8 cellular contexts compared by ENCODE assay signal in the genomic region with DNA sequence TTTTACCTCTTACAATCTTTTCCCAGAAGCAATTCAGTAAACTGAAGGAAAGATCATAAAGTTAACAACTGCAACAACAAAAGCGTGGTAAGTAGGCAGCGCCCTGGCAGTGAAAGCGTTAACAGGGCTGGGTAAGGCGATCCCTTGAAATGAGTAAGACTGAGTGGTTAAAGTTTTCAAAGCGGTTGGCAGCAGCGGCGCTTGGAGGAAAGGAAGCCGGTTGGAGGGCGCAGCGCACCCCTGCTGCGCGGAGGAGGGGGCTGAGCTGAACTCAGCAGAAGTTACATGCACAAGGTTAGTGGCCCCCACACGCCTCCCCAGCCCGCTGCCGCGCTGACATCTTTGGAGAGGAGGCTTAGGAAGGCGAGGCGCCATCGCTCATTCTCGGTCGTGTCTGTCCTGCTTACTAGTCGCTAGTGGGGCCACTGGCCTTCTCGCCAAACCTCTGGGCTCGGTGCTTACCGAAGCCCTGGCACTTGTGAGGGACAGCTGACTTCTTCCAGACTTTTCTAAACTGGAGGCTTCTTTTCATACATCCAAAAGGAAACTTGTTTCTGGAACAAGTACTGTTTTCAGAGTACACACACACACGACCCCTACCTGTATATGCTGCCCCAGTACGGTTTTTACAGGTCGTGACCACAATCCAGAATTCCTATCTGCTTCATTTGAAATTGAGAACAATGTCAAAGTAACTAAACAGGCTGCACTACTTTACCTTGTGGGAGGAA. TPM values are rescaled to one million over a fixed set of nuclear protein-coding genes. Genes with fewer than 3 reads are reported as not detected.
DNase-seq lines count a peak whose midpoint lies in the region; ATAC-seq and TF ChIP-seq lines count a peak whose summit lies in the region.

A gene with protein sequence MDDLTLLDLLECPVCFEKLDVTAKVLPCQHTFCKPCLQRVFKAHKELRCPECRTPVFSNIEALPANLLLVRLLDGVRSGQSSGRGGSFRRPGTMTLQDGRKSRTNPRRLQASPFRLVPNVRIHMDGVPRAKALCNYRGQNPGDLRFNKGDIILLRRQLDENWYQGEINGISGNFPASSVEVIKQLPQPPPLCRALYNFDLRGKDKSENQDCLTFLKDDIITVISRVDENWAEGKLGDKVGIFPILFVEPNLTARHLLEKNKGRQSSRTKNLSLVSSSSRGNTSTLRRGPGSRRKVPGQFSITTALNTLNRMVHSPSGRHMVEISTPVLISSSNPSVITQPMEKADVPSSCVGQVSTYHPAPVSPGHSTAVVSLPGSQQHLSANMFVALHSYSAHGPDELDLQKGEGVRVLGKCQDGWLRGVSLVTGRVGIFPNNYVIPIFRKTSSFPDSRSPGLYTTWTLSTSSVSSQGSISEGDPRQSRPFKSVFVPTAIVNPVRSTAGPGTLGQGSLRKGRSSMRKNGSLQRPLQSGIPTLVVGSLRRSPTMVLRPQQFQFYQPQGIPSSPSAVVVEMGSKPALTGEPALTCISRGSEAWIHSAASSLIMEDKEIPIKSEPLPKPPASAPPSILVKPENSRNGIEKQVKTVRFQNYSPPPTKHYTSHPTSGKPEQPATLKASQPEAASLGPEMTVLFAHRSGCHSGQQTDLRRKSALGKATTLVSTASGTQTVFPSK (plus strand): TSS at position 178 of the 731 bp plus-strand sequence. CDS start 1,351 bp downstream, outside the sequence.

- intact Hi-C loops in Caco-2 (cut with micrococcal nuclease; ENCODE audit: unreplicated experiment) = loop anchor here (1.0 to 2.0 kb wide), 3 partner anchors 28 to 113 kb away; no protein-coding TSS in a partner anchor
- intact Hi-C loops in left cardiac atrium (cut with DNase I) = loop anchor here in 1 of 2 donors (10.0 kb wide), 1 partner anchor 108 kb away; no protein-coding TSS in a partner anchor

- H3K36me3 Mint-ChIP-seq in Caco-2 (ENCODE audit: insufficient read depth, unreplicated experiment) = peaks cover 52% of the 10 kb centered on the region
- no peaks in the 10 kb centered on the region for H3K36me3 Mint-ChIP-seq in activated naive CD8-positive, alpha-beta T cell treated with anti-CD3 and anti-CD28 coated beads for 36 hours
- H3K36me3 Mint-ChIP-seq in naive thymus-derived CD8-positive, alpha-beta T cell = no peaks in the 10 kb centered on the region

- peak within 1 kb of the TSS; percentile 82 for H3K4me3 Mint-ChIP-seq in Caco-2 (ENCODE audit: unreplicated experiment)
- H3K4me3 Mint-ChIP-seq in activated naive CD8-positive, alpha-beta T cell treated with anti-CD3 and anti-CD28 coated beads for 36 hours = no peak within 1 kb of the TSS
- H3K4me3 Mint-ChIP-seq in naive thymus-derived CD8-positive, alpha-beta T cell = peak within 1 kb of the TSS in 2 of 10 donors; percentile 6 to 24

- peaks cover 10% of the 10 kb centered on the region for H3K9me3 Mint-ChIP-seq in Caco-2 (ENCODE audit: unreplicated experiment)
- H3K9me3 Mint-ChIP-seq in activated naive CD8-positive, alpha-beta T cell treated with anti-CD3 and anti-CD28 coated beads for 36 hours = no peaks in the 10 kb centered on the region
- peaks cover 0 to 8% (median 0%) of the 10 kb centered on the region in 9 donors for H3K9me3 Mint-ChIP-seq in naive thymus-derived CD8-positive, alpha-beta T cell

- ATAC-seq in left cardiac atrium = peak; percentile 90
- ATAC-seq in naive thymus-derived CD8-positive, alpha-beta T cell = no peak

- BruUV-seq in Caco-2 (replicated peaks; lab: Mats Ljungman, UMichigan) = TSS peak; percentile 38

- no peaks in the 10 kb centered on the region for H3K27me3 Mint-ChIP-seq in Caco-2 (ENCODE audit: insufficient read depth, unreplicated experiment)
- H3K27me3 Mint-ChIP-seq in activated naive CD8-positive, alpha-beta T cell treated with anti-CD3 and anti-CD28 coated beads for 36 hours = peaks cover 68% of the 10 kb centered on the region
- H3K27me3 Mint-ChIP-seq in naive thymus-derived CD8-positive, alpha-beta T cell = peaks cover 20 to 61% (median 29%) of the 10 kb centered on the region in 5 donors

- CTCF ChIA-PET in Caco-2 (lab: Charles Lee) = interaction anchor here (1.0 to 2.0 kb wide), 5 partner anchors 11 to 106 kb away, joined by 3 to 6 read pairs (median 4); no protein-coding TSS in a partner anchor

- H3K27ac Mint-ChIP-seq in Caco-2 (ENCODE audit: unreplicated experiment) = peak within 1 kb of the TSS; percentile 78
- no peak within 1 kb of the TSS for H3K27ac Mint-ChIP-seq in activated naive CD8-positive, alpha-beta T cell treated with anti-CD3 and anti-CD28 coated beads for 36 hours
- peak within 1 kb of the TSS in 1 of 10 donors; percentile 90 for H3K27ac Mint-ChIP-seq in naive thymus-derived CD8-positive, alpha-beta T cell

- POLR2A ChIA-PET in Caco-2 (lab: Charles Lee) = interaction anchor here (0.6 to 1.3 kb wide), 4 partner anchors 11 to 45 kb away, joined by 3 to 4 read pairs (median 4); no protein-coding TSS in a partner anchor
- POLR2A ChIA-PET in naive thymus-derived CD8-positive, alpha-beta T cell (lab: Charles Lee) = no interaction called here

- H3K4me1 Mint-ChIP-seq in Caco-2 (ENCODE audit: low read depth, unreplicated experiment) = peaks cover 43% of the 10 kb centered on the region
- H3K4me1 Mint-ChIP-seq in activated naive CD8-positive, alpha-beta T cell treated with anti-CD3 and anti-CD28 coated beads for 36 hours = peaks cover 12% of the 10 kb centered on the region
- H3K4me1 Mint-ChIP-seq in naive thymus-derived CD8-positive, alpha-beta T cell = peaks cover 3 to 6% (median 4%) of the 10 kb centered on the region in 4 donors

- peak within 1 kb of the TSS; percentile 1 for H3K9ac ChIP-seq in rectal smooth muscle tissue (ENCODE audit: low read length)

- peaks cover 54% of the 10 kb centered on the region for H3K4me1 ChIP-seq in Caco-2
- H3K4me1 ChIP-seq in rectal smooth muscle tissue (ENCODE audit: control insufficient read depth, insufficient read depth, low read length) = no peaks in the 10 kb centered on the region

- H3K4me3 ChIP-seq in Caco-2 (ENCODE audit: low read depth, low read length) = peak within 1 kb of the TSS; percentile 61
- peak within 1 kb of the TSS; percentile 83 for H3K4me3 ChIP-seq in rectal smooth muscle tissue (ENCODE audit: low read length)

- H3K9me3 ChIP-seq in Caco-2 = no peaks in the 10 kb centered on the region

- DNase-seq in Caco-2 = peak; percentile 83 to 89
- peak; percentile 90 for DNase-seq in M059J (ENCODE audit: low read depth)
- peak; percentile 25 for DNase-seq in activated naive CD8-positive, alpha-beta T cell treated with anti-CD3 and anti-CD28 coated beads for 36 hours
- DNase-seq in left cardiac atrium = peak; percentile 38
- no peak for DNase-seq in activated gamma-delta T cell (lab: John Stamatoyannopoulos, UW)
- no peak for DNase-seq in NCI-H1694 treated with DMSO at 0.1 percent for 48 hours (lab: John Stamatoyannopoulos, UW)
- no peak for DNase-seq in naive thymus-derived CD8-positive, alpha-beta T cell

- TF ChIP-seq CTCF in Caco-2 (IDR thresholded peaks at IDR 0.05; ENCODE audit: insufficient read depth in 1 of 2, low read depth in 1 of 2, low read length in 1 of 2, severe bottlenecking in 1 of 2, unreplicated experiment in 1 of 2) = no peak

- H3K36me3 ChIP-seq in Caco-2 (ENCODE audit: control insufficient read depth, insufficient read depth, low read length) = no peaks in the 10 kb centered on the region; the same call in 1 of the 2 replicates
- H3K36me3 ChIP-seq in rectal smooth muscle tissue (ENCODE audit: control insufficient read depth, insufficient read depth, low read length) = no peaks in the 10 kb centered on the region

- H3K27me3 ChIP-seq in Caco-2 (replicated peaks; ENCODE audit: control insufficient read depth, insufficient read depth, low read length) (no peaks in the 10 kb centered on the region), rectal smooth muscle tissue (ENCODE audit: control insufficient read depth, insufficient read depth, low read length) (no peaks in the 10 kb centered on the region)

- H3K27ac ChIP-seq in rectal smooth muscle tissue (ENCODE audit: low read depth, low read length) = no peak within 1 kb of the TSS

RNA-seq across cellular contexts. Expression of the gene that starts here (rescaled TPM):
- total RNA-seq in Caco-2 (2022) (49.4 and 55.0 TPM in 2 replicates), left cardiac atrium (100 to 1,000 TPM in 1 of 2 donors, 10 to 100 TPM in 1; 56.2 to 179 TPM)
- total RNA-seq in M059J (2014; rRNA removed; shearing (Covaris generic)) = 7.6 and 11.9 TPM in 2 replicates
- total RNA-seq in activated naive CD8-positive, alpha-beta T cell treated with anti-CD3 and anti-CD28 coated beads for 36 hours = not detected
- total RNA-seq in naive thymus-derived CD8-positive, alpha-beta T cell = not detected
- not detected for polyA plus RNA-seq in naive thymus-derived CD8-positive, alpha-beta T cell

Comparison
In these comparisons a context has a peak if more than half of its experiments do, and no peak if none do; other contexts are left out.
1. Peak in DNase-seq in activated naive CD8-positive, alpha-beta T cell treated with anti-CD3 and anti-CD28 coated beads for 36 hours; RNA of the gene not detected or under 1 TPM.
2. DNase-seq: peak in Caco-2 (2 of 2), M059J (single experiment) and left cardiac atrium (single experiment); none in activated gamma-delta T cell (single experiment), NCI-H1694 treated with DMSO at 0.1 percent for 48 hours (single experiment) and naive thymus-derived CD8-positive, alpha-beta T cell (0 of 10).
3. ATAC-seq: peak in left cardiac atrium (2 of 2); none in naive thymus-derived CD8-positive, alpha-beta T cell (0 of 2).